1 cellular context compared by ENCODE assay signal in genomic region chr21:45591619-45592207, GRCh38.
TF ChIP-seq lines count a peak whose summit lies in the region.

No MANE protein-coding gene starts in this region.

TF ChIP-seq in IMR-90, 13 proteins besides CTCF, POLR2A, EP300 and RAD21 (continued from another document):
- TF ChIP-seq, protein P1, sequence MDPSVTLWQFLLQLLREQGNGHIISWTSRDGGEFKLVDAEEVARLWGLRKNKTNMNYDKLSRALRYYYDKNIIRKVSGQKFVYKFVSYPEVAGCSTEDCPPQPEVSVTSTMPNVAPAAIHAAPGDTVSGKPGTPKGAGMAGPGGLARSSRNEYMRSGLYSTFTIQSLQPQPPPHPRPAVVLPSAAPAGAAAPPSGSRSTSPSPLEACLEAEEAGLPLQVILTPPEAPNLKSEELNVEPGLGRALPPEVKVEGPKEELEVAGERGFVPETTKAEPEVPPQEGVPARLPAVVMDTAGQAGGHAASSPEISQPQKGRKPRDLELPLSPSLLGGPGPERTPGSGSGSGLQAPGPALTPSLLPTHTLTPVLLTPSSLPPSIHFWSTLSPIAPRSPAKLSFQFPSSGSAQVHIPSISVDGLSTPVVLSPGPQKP (IDR thresholded peaks at IDR 0.05; ENCODE audit: borderline replicate concordance, low read depth, low read length) = no peak
- TF ChIP-seq MAFK (IDR thresholded peaks at IDR 0.05; ENCODE audit: low read depth, low read length) = no peak
- TF ChIP-seq CHD1 (IDR thresholded peaks at IDR 0.05; ENCODE audit: low read depth, low read length) = no peak
- no peak for TF ChIP-seq RCOR1 (IDR thresholded peaks at IDR 0.05; ENCODE audit: insufficient replicate concordance, low read length)
- no peak for TF ChIP-seq MAZ (IDR thresholded peaks at IDR 0.05; ENCODE audit: borderline replicate concordance, low read depth, low read length)
